9 cellular contexts compared by ENCODE assay signal in genomic region chr2:230996661-230997060, GRCh38. TPM values are rescaled to one million over a fixed set of nuclear protein-coding genes. Genes with fewer than 3 reads are reported as not detected.
"Had no signal": no experiment of that assay in that cellular context is flagged by ENCODE, and none has a peak within 500 bp of the region (broad histone marks: within the 10 kb centered on the region; RNA-seq: fewer than 3 reads in every experiment).

No MANE protein-coding gene starts in this region.

- ATAC-seq: GM12878 had no signal

- FAIRE-seq: G401.6, GM12878, GM12891, GM12892, GM18507, GM19239 had no signal

- H3K4me3 ChIP-seq: GM12878 had no signal

- DNase-seq: GDM1, GF-D8 had no signal

RNA-seq across cellular contexts. Expression of gene SPATA3, which starts 0.7 kb away (rescaled TPM):
- total RNA-seq: G401, GM12878 had no signal
- polyA plus RNA-seq: GM12878 had no signal
